Comparison of ENCODE assay signal across 18 cellular contexts in genomic region chr4:84031401-84031800, GRCh38.
DNase-seq lines count a peak whose midpoint lies in the region; ATAC-seq, FAIRE-seq and TF ChIP-seq lines count a peak whose summit lies in the region.
"Had no signal": no experiment of that assay in that cellular context is flagged by ENCODE, and none has a peak within 500 bp of the region (broad histone marks: within the 10 kb centered on the region; RNA-seq: fewer than 3 reads in every experiment).

No MANE protein-coding gene starts in this region.

- no peaks in the 10 kb centered on the region for H4K20me1 ChIP-seq in GM12878 (ENCODE audit: control insufficient read depth, insufficient read depth)
- H4K20me1 ChIP-seq in mammary epithelial cell (ENCODE audit: insufficient read depth, low read length), result no peaks in the 10 kb centered on the region
- H4K20me1 ChIP-seq: BLaER1 treated with 17β-estradiol and CSF1 and Interleukin-3, amounts not matched to agents 10 nM and 100 nM had no signal

- SMC1A ChIA-PET in GM12878 (lab: Charles Lee; ENCODE audit: uncharacterized antibody, unreplicated experiment), result no interaction called here

- H3K4me1 ChIP-seq in GM12878 (ENCODE audit: control insufficient read depth, insufficient read depth, low read length) (peaks cover 9% of the 10 kb centered on the region; the same call in 1 of the 2 replicates), mammary epithelial cell (ENCODE audit: insufficient read depth, low read length) (no peaks in the 10 kb centered on the region)
- H3K4me1 ChIP-seq: colonic mucosa, SJSA1 had no signal

- RAD21 ChIA-PET in GM12878 (lab: Charles Lee; ENCODE audit: unreplicated experiment), result no interaction called here

- BruUV-seq in GM12878 (replicated peaks; lab: Mats Ljungman, UMichigan) (no TSS peak), mammary epithelial cell (replicated peaks; lab: Mats Ljungman, UMichigan) (no TSS peak)

- H3K9ac ChIP-seq in GM12878 (ENCODE audit: control insufficient read depth, insufficient read depth, low read length) (no peak overlapping the region), mammary epithelial cell (ENCODE audit: insufficient read depth, low read length) (no peak overlapping the region)
- H3K9ac ChIP-seq: BLaER1 treated with 17β-estradiol and CSF1 and Interleukin-3, amounts not matched to agents 10 nM and 100 nM had no signal

- H3K36me3 ChIP-seq in GM12878 (ENCODE audit: control insufficient read depth in 2 of 2, insufficient read depth in 2 of 2, low read length in 1 of 2), result no peaks in the 10 kb centered on the region
- H3K36me3 ChIP-seq in mammary epithelial cell (ENCODE audit: insufficient read depth, low read length), result no peaks in the 10 kb centered on the region
- H3K36me3 ChIP-seq: BLaER1 treated with 17β-estradiol and CSF1 and Interleukin-3, amounts not matched to agents 10 nM and 100 nM; colonic mucosa; SJSA1 had no signal

- CTCF ChIA-PET in GM12878 (lab: Yijun Ruan, JAX) (interaction anchor here (0.9 kb wide), 1 partner anchor 15 kb away, joined by 3 read pairs; no protein-coding TSS in a partner anchor), mammary epithelial cell (lab: Charles Lee; ENCODE audit: low non-redundant PET) (interaction anchor here (0.5 kb wide), 1 partner anchor 120 kb away, joined by 6 read pairs; no protein-coding TSS in a partner anchor)

- H3K4me3 ChIP-seq in GM12878 (no peak overlapping the region), mammary epithelial cell (replicated peaks in 1 of 3; ENCODE audit: insufficient read depth in 1 of 3, low read depth in 2 of 3, low read length in 3 of 3) (no peak overlapping the region)
- H3K4me3 ChIP-seq: BLaER1 treated with 17β-estradiol and CSF1 and Interleukin-3, amounts not matched to agents 10 nM and 100 nM; colonic mucosa; SJSA1 had no signal

- no peak for TF ChIP-seq EP300 in GM12878 (IDR thresholded peaks at IDR 0.05; ENCODE audit: borderline replicate concordance in 1 of 2, control insufficient read depth in 1 of 2, low read depth in 2 of 2, low read length in 2 of 2)

- H3K27me3 ChIP-seq in GM12878 (replicated peaks in 1 of 2; ENCODE audit: control insufficient read depth in 2 of 2, insufficient read depth in 2 of 2, low read length in 1 of 2), result no peaks in the 10 kb centered on the region
- peaks cover 4% of the 10 kb centered on the region for H3K27me3 ChIP-seq in mammary epithelial cell (ENCODE audit: insufficient read depth, low read length)
- H3K27me3 ChIP-seq: BLaER1 treated with 17β-estradiol and CSF1 and Interleukin-3, amounts not matched to agents 10 nM and 100 nM; colonic mucosa; SJSA1 had no signal

- intact Hi-C loops in GM12878 (cut with micrococcal nuclease; ENCODE audit: unreplicated experiment), result no loop called here
- intact Hi-C loops in mammary epithelial cell (cut with micrococcal nuclease), result no loop called here

- no peaks in the 10 kb centered on the region for H3K79me2 ChIP-seq in GM12878 (ENCODE audit: control insufficient read depth, insufficient read depth, low read length)
- no peaks in the 10 kb centered on the region for H3K79me2 ChIP-seq in mammary epithelial cell (ENCODE audit: insufficient read depth, low read length)

- TF ChIP-seq POLR2A in GM12878 (IDR thresholded peaks at IDR 0.05; ENCODE audit: low read depth, low read length), result no peak
- TF ChIP-seq POLR2A in erythroblast (IDR thresholded peaks at IDR 0.05; ENCODE audit: low read length), result no peak

- peak; percentile 38 for FAIRE-seq in GM12878 (lab: Jason Lieb, UNC)

- ATAC-seq in GM19351 (IDR thresholded peaks at IDR 0.05; ENCODE audit: unreplicated experiment), result peak; percentile 67
- peak; percentile 33 for ATAC-seq in HG02870 (IDR thresholded peaks at IDR 0.05; ENCODE audit: unreplicated experiment)
- ATAC-seq in GM12878, result peak; percentile 72
- ATAC-seq in esophagus mucosa, result no peak
- ATAC-seq: natural killer cell treated with Interleukin-12 subunit alpha and Interleukin-12 subunit beta and Interleukin-15 and Interleukin-18, amount 100 ng/mL, for 72 hours had no signal

- POLR2A ChIA-PET in GM12878 (lab: Charles Lee), result no interaction called here

- no peak overlapping the region for H2AFZ ChIP-seq in GM12878 (ENCODE audit: control insufficient read depth, low read depth, low read length)
- H2AFZ ChIP-seq in mammary epithelial cell (ENCODE audit: low read depth, low read length), result no peak overlapping the region

- TF ChIP-seq RAD21 in GM12878 (IDR thresholded peaks at IDR 0.05; ENCODE audit: insufficient read depth, low read depth, low read length), result no peak

- H3K27ac ChIP-seq in GM12878 (ENCODE audit: control insufficient read depth, insufficient read depth), result no peak overlapping the region
- H3K27ac ChIP-seq in mammary epithelial cell (ENCODE audit: insufficient read depth, low read depth, low read length), result no peak overlapping the region
- H3K27ac ChIP-seq: BLaER1 treated with 17β-estradiol and CSF1 and Interleukin-3, amounts not matched to agents 10 nM and 100 nM; colonic mucosa; SJSA1 had no signal

- H3K4me2 ChIP-seq in GM12878 (ENCODE audit: control insufficient read depth, insufficient read depth) (peak overlapping the region; percentile 19; the same call in 1 of the 2 replicates), mammary epithelial cell (ENCODE audit: insufficient read depth, low read depth, low read length) (no peak overlapping the region)

- DNase-seq in KBM-7 (peak; percentile 62), GM12878 (ENCODE audit: low read depth, low spot score) (no peak), erythroblast (lab: John Stamatoyannopoulos, UW) (no peak), mammary epithelial cell (no peak), globus pallidus (ENCODE audit: low spot score) (no peak)
- DNase-seq: activated gamma-delta T cell, colonic mucosa, DMS53, GOT3, immature natural killer cell, NCI-H1092, T1000 had no signal

- in situ Hi-C loops in KBM-7 (cut with MboI; ENCODE audit: low pct_unique_long_range_greater_than_20kb, low sequenced_read_pairs) (no loop called here), GM12878 (cut with MboI) (no loop called here), mammary epithelial cell (cut with MboI; ENCODE audit: low sequenced_read_pairs in 2 of 2) (no loop called here)

- dilution Hi-C loops in mammary epithelial cell (cut with HindIII; ENCODE audit: low sequenced_read_pairs), result no loop called here

- H3K9me3 ChIP-seq in GM12878 (replicated peaks; ENCODE audit: control insufficient read depth, insufficient read depth, low read length), result no peaks in the 10 kb centered on the region
- H3K9me3 ChIP-seq in mammary epithelial cell (replicated peaks; ENCODE audit: insufficient read depth, low read length), result no peaks in the 10 kb centered on the region
- H3K9me3 ChIP-seq: BLaER1 treated with 17β-estradiol and CSF1 and Interleukin-3, amounts not matched to agents 10 nM and 100 nM; colonic mucosa; SJSA1 had no signal

- WGBS in GM12878 (ENCODE audit: insufficient coverage, insufficient replicate concordance, low lambda C conversion rate, missing lambda C conversion rate), result 8% methylated on average over 4 of the region's 4 CpGs
- WGBS in mammary epithelial cell (ENCODE audit: low coverage, missing lambda C conversion rate), result 57% methylated on average over 4 of the region's 4 CpGs

- TF ChIP-seq CTCF in GM12878 (IDR thresholded peaks at IDR 0.05 in 2 of 3, conservative IDR thresholded peaks at IDR 0.05 in 1 of 3; ENCODE audit: control insufficient read depth in 2 of 3, extremely low read depth in 1 of 3, insufficient read depth in 1 of 3, low read depth in 3 of 3, low read length in 3 of 3), result no peak
- TF ChIP-seq CTCF in mammary epithelial cell (conservative IDR thresholded peaks at IDR 0.05 in 1 of 2, IDR thresholded peaks at IDR 0.05 in 1 of 2; ENCODE audit: extremely low read depth in 1 of 2, insufficient read depth in 1 of 2, low read depth in 1 of 2, low read length in 2 of 2), result no peak

TF ChIP-seq in GM12878, 131 proteins besides CTCF, POLR2A, EP300 and RAD21:
- TF ChIP-seq RUNX3 (IDR thresholded peaks at IDR 0.05; ENCODE audit: low read length) (peak; percentile 87), ZNF384 (IDR thresholded peaks at IDR 0.05; ENCODE audit: borderline replicate concordance, low read depth, low read length) (no peak), NFIC (IDR thresholded peaks at IDR 0.05; ENCODE audit: low read depth, low read length) (peak; percentile 18; the same call in 1 of the 2 replicates), EGR1 (IDR thresholded peaks at IDR 0.05; ENCODE audit: borderline replicate concordance in 1 of 2, low read depth in 2 of 2, low read length in 2 of 2) (0 out of 3 replicates have a peak, but pooled peaks of 1 of the 2 experiments have one; percentile 7), BCL11A (IDR thresholded peaks at IDR 0.05; ENCODE audit: low read depth, low read length) (peak; percentile 52), CEBPB (IDR thresholded peaks at IDR 0.05; ENCODE audit: borderline replicate concordance in 1 of 2, low read depth in 2 of 2, low read length in 2 of 2) (no peak), GABPA (IDR thresholded peaks at IDR 0.05; ENCODE audit: low read depth) (no peak), IRF3 (IDR thresholded peaks at IDR 0.05) (no peak), MTA2 (IDR thresholded peaks at IDR 0.05; ENCODE audit: low read depth) (no peak), BRCA1 (IDR thresholded peaks at IDR 0.05; ENCODE audit: low read depth, low read length) (no peak)
TF ChIP-seq in GM12878: peak in this region for 4.
